Comparison of ENCODE assay signal across 8 cellular contexts in the genomic region with DNA sequence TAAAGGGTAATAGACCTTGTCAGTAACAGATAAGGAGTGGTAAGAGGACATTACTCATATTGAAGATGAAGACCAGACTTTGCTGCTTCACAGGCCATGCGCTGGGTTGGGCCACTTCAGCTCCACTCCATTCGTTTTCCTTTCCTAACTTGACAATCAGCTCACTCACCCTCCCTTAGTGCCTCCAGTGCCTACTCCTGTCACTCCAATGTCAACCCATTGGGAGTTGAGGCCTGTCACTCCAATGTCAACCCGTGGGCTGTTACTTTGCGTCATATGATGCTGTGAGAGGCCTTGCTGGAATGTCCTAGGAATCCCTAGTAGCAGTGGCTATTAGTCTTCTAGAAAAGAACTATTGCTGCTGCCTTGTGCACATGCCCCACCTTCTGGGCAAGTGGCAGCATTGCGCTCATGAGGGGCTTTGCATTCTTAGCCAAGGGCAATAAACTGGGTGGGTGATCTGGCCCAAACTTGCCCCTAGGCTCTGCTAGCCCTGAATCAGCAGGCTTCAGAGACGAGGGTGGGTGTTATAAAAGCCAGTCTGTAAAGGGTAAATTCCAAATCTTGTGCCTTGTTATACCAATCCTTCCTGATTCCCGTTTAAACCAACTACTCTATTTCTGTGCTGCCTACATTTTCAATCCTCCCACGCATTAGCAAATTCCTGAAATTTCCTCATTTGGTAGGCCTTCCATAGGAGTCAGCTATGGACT. TPM values are rescaled to one million over a fixed set of nuclear protein-coding genes. Genes with fewer than 3 reads are reported as not detected.
DNase-seq lines count a peak whose midpoint lies in the region; ATAC-seq and TF ChIP-seq lines count a peak whose summit lies in the region.

No MANE protein-coding gene starts in this region.

- DNase-seq in GM04504 (ENCODE audit: low read depth) = peak; percentile 35
- peak; percentile 80 for DNase-seq in SK-MEL-5 (ENCODE audit: low read depth, low spot score)
- peak; percentile 72 for DNase-seq in activated naive CD4-positive, alpha-beta T cell treated with anti-CD3 and anti-CD28 coated beads, Interleukin-2, amount 10 ng/mL, durations not matched to agents 7 days and 5 days
- DNase-seq in glomerular visceral epithelial cell (ENCODE audit: extremely low spot score) = peak; percentile 63
- DNase-seq in posterior cingulate gyrus = peak in 9 of 10 donors; percentile 27 to 91 (median 46)
- DNase-seq in upper lobe of right lung = peak; percentile 68

- H3K27me3 ChIP-seq in upper lobe of right lung = no peaks in the 10 kb centered on the region

- H3K4me1 ChIP-seq in upper lobe of right lung = peaks cover 9% of the 10 kb centered on the region

- peaks cover 4% of the 10 kb centered on the region for H3K4me1 Mint-ChIP-seq in activated naive CD4-positive, alpha-beta T cell treated with anti-CD3 and anti-CD28 coated beads, Interleukin-2, amount 10 ng/mL, durations not matched to agents 7 days and 5 days

- CTCF ChIA-PET in activated naive CD4-positive, alpha-beta T cell treated with anti-CD3 and anti-CD28 coated beads, Interleukin-2, amount 10 ng/mL, durations not matched to agents 7 days and 5 days (lab: Charles Lee) = interaction anchor here (0.6 to 6.6 kb wide), 10 partner anchors 13 to 92 kb away, joined by 3 to 47 read pairs (median 5); no protein-coding TSS in a partner anchor

- no peaks in the 10 kb centered on the region for H3K9me3 ChIP-seq in upper lobe of right lung

- H3K4me3 Mint-ChIP-seq in activated naive CD4-positive, alpha-beta T cell treated with anti-CD3 and anti-CD28 coated beads, Interleukin-2, amount 10 ng/mL, durations not matched to agents 7 days and 5 days = no peak overlapping the region

- peak; percentile 80 for TF ChIP-seq CTCF in LNCAP (IDR thresholded peaks at IDR 0.05)
- TF ChIP-seq CTCF in upper lobe of right lung (IDR thresholded peaks at IDR 0.05) = peak; percentile 73

- no peaks in the 10 kb centered on the region for H3K9me3 Mint-ChIP-seq in activated naive CD4-positive, alpha-beta T cell treated with anti-CD3 and anti-CD28 coated beads, Interleukin-2, amount 10 ng/mL, durations not matched to agents 7 days and 5 days

- intact Hi-C loops in posterior cingulate gyrus (cut with DNase I) (loop anchor here (5.0 kb wide), 1 partner anchor 33 kb away; no protein-coding TSS in a partner anchor), upper lobe of right lung (cut with DNase I) (no loop called here)

- ATAC-seq in upper lobe of right lung = peak; percentile 86
- no peak for ATAC-seq in GM21619 (IDR thresholded peaks at IDR 0.05; ENCODE audit: unreplicated experiment)

- peak overlapping the region; percentile 44 for H3K27ac ChIP-seq in upper lobe of right lung

- peaks cover 6% of the 10 kb centered on the region for H3K27me3 Mint-ChIP-seq in activated naive CD4-positive, alpha-beta T cell treated with anti-CD3 and anti-CD28 coated beads, Interleukin-2, amount 10 ng/mL, durations not matched to agents 7 days and 5 days

- peaks cover 62% of the 10 kb centered on the region for H3K36me3 ChIP-seq in upper lobe of right lung

- in situ Hi-C loops in SK-MEL-5 (cut with HindIII; ENCODE audit: low pct_unique_long_range_greater_than_20kb, low sequenced_read_pairs) = no loop called here

- H3K4me3 ChIP-seq in upper lobe of right lung = no peak overlapping the region

- no peak overlapping the region for H3K27ac Mint-ChIP-seq in activated naive CD4-positive, alpha-beta T cell treated with anti-CD3 and anti-CD28 coated beads, Interleukin-2, amount 10 ng/mL, durations not matched to agents 7 days and 5 days

- peaks cover 17% of the 10 kb centered on the region for H3K36me3 Mint-ChIP-seq in activated naive CD4-positive, alpha-beta T cell treated with anti-CD3 and anti-CD28 coated beads, Interleukin-2, amount 10 ng/mL, durations not matched to agents 7 days and 5 days

RNA-seq across cellular contexts. Expression of a gene that starts 36.1 kb away (rescaled TPM):
- total RNA-seq in SK-MEL-5 (2014; rRNA removed; shearing (Covaris generic)) = 15.4 and 27.9 TPM in 2 replicates
- polyA plus RNA-seq in SK-MEL-5 (2015; cell fraction: cytosol; rRNA removed) = 73.0 and 93.1 TPM in 2 replicates
- 87.8 and 116 TPM in 2 replicates for polyA plus RNA-seq in SK-MEL-5 (2015; cell fraction: nucleus; rRNA removed)
- total RNA-seq in upper lobe of right lung = 98.5 TPM

RNA-seq across cellular contexts. Expression of a gene that starts 51.7 kb away (rescaled TPM):
- 1,074 and 1,136 TPM in 2 replicates for total RNA-seq in SK-MEL-5 (2014; rRNA removed; shearing (Covaris generic))
- polyA plus RNA-seq in SK-MEL-5 (2015; cell fraction: cytosol; rRNA removed) = 1,556 and 1,657 TPM in 2 replicates
- 1,060 and 1,083 TPM in 2 replicates for polyA plus RNA-seq in SK-MEL-5 (2015; cell fraction: nucleus; rRNA removed)
- total RNA-seq in upper lobe of right lung = 338 TPM
